Comparison of ENCODE assay signal across 30 cellular contexts in genomic region chr20:57461726-57462125, GRCh38.
"Had no signal": no experiment of that assay in that cellular context is flagged by ENCODE, and none has a peak within 500 bp of the region (broad histone marks: within the 10 kb centered on the region; RNA-seq: fewer than 3 reads in every experiment).

No MANE protein-coding gene starts in this region.

- H3K27ac Mint-ChIP-seq: activated CD4-positive, alpha-beta memory T cell treated with anti-CD3 and anti-CD28 coated beads, Interleukin-2, amount 10 ng/mL, durations not matched to agents 7 days and 5 days; activated CD4-positive, alpha-beta T cell treated with anti-CD3 and anti-CD28 coated beads, Interleukin-2, amount 10 ng/mL, durations not matched to agents 7 days and 5 days; activated naive CD4-positive, alpha-beta T cell treated with anti-CD3 and anti-CD28 coated beads, Interleukin-2, amount 10 ng/mL, durations not matched to agents 7 days and 5 days; activated T-cell treated with anti-CD3 and anti-CD28 coated beads, Interleukin-2, amount 50 U/mL, for 24 hours; natural killer cell; T-helper 17 cell; WTC11 had no signal

- H3K4me3 Mint-ChIP-seq: activated CD4-positive, alpha-beta memory T cell treated with anti-CD3 and anti-CD28 coated beads, Interleukin-2, amount 10 ng/mL, durations not matched to agents 7 days and 5 days; activated CD4-positive, alpha-beta T cell treated with anti-CD3 and anti-CD28 coated beads, Interleukin-2, amount 10 ng/mL, durations not matched to agents 7 days and 5 days; activated naive CD4-positive, alpha-beta T cell treated with anti-CD3 and anti-CD28 coated beads, Interleukin-2, amount 10 ng/mL, durations not matched to agents 7 days and 5 days; activated T-cell treated with anti-CD3 and anti-CD28 coated beads, Interleukin-2, amount 50 U/mL, for 24 hours; central memory CD8-positive, alpha-beta T cell; natural killer cell; T-helper 17 cell; WTC11 had no signal

- ATAC-seq: foreskin keratinocyte, left lobe of liver, natural killer cell, T-helper 17 cell, WTC11 had no signal

- H3K4me2 ChIP-seq: smooth muscle cell had no signal

- H3K27me3 ChIP-seq: esophagus muscularis mucosa, ovary had no signal

- H3K36me3 ChIP-seq: esophagus muscularis mucosa, ovary, prostate gland, suprapubic skin, tibial artery had no signal

- H3K4me3 ChIP-seq: esophagus muscularis mucosa, lung, ovary, prostate gland, smooth muscle cell, suprapubic skin, tibial artery had no signal

- DNase-seq: activated CD4-positive, alpha-beta memory T cell treated with anti-CD3 and anti-CD28 coated beads, Interleukin-2, amount 10 ng/mL, durations not matched to agents 7 days and 5 days; activated CD4-positive, alpha-beta T cell treated with anti-CD3 and anti-CD28 coated beads for 1 hour; activated CD4-positive, alpha-beta T cell treated with anti-CD3 and anti-CD28 coated beads, Interleukin-2, amount 10 ng/mL, durations not matched to agents 7 days and 5 days; activated CD8-positive, alpha-beta memory T cell treated with anti-CD3 and anti-CD28 coated beads, Interleukin-2, amount 50 U/mL, for 48 hours; activated gamma-delta T cell; activated naive CD4-positive, alpha-beta T cell treated with anti-CD3 and anti-CD28 coated beads, Interleukin-2, amount 10 ng/mL, durations not matched to agents 7 days and 5 days; activated T-cell treated with anti-CD3 and anti-CD28 coated beads, Interleukin-2, amount 50 U/mL, for 24 hours; amygdala; dermis blood vessel endothelial cell; effector CD4-positive, alpha-beta T cell; foreskin keratinocyte; kidney glomerular epithelial cell; mesendoderm; natural killer cell; ovary; retina; stimulated activated CD4-positive, alpha-beta T cell treated with anti-CD3 and anti-CD28 coated beads, Interleukin-15, amount 100 ng/mL, for 24 hours; stimulated activated CD4-positive, alpha-beta T cell treated with anti-CD3 and anti-CD28 coated beads, Interleukin-2, amount 100 ng/mL, for 24 hours; stimulated activated naive CD4-positive, alpha-beta T cell; T-helper 17 cell; T1000; tibial artery had no signal

- H3K36me3 Mint-ChIP-seq: activated naive CD4-positive, alpha-beta T cell treated with anti-CD3 and anti-CD28 coated beads, Interleukin-2, amount 10 ng/mL, durations not matched to agents 7 days and 5 days; natural killer cell; WTC11 had no signal

- H3K27me3 Mint-ChIP-seq: activated CD4-positive, alpha-beta T cell treated with anti-CD3 and anti-CD28 coated beads, Interleukin-2, amount 10 ng/mL, durations not matched to agents 7 days and 5 days; activated T-cell treated with anti-CD3 and anti-CD28 coated beads, Interleukin-2, amount 50 U/mL, for 24 hours; central memory CD8-positive, alpha-beta T cell; T-helper 17 cell had no signal

- H3K4me1 ChIP-seq: foreskin keratinocyte, prostate gland had no signal

- H3K9me3 ChIP-seq: esophagus muscularis mucosa, ovary, prostate gland, suprapubic skin, tibial artery had no signal

- H3K27ac ChIP-seq: esophagus muscularis mucosa, foreskin keratinocyte, ovary, prostate gland, suprapubic skin, tibial artery had no signal

- H3K4me1 Mint-ChIP-seq: activated CD4-positive, alpha-beta memory T cell treated with anti-CD3 and anti-CD28 coated beads, Interleukin-2, amount 10 ng/mL, durations not matched to agents 7 days and 5 days; activated naive CD4-positive, alpha-beta T cell treated with anti-CD3 and anti-CD28 coated beads, Interleukin-2, amount 10 ng/mL, durations not matched to agents 7 days and 5 days; central memory CD8-positive, alpha-beta T cell; natural killer cell had no signal

- H3K9me3 Mint-ChIP-seq: activated CD4-positive, alpha-beta memory T cell treated with anti-CD3 and anti-CD28 coated beads, Interleukin-2, amount 10 ng/mL, durations not matched to agents 7 days and 5 days; activated CD4-positive, alpha-beta T cell treated with anti-CD3 and anti-CD28 coated beads, Interleukin-2, amount 10 ng/mL, durations not matched to agents 7 days and 5 days; activated naive CD4-positive, alpha-beta T cell treated with anti-CD3 and anti-CD28 coated beads, Interleukin-2, amount 10 ng/mL, durations not matched to agents 7 days and 5 days; activated T-cell treated with anti-CD3 and anti-CD28 coated beads, Interleukin-2, amount 50 U/mL, for 24 hours; central memory CD8-positive, alpha-beta T cell; natural killer cell had no signal
